Comparison of ENCODE assay signal across 24 cellular contexts in the genomic region with DNA sequence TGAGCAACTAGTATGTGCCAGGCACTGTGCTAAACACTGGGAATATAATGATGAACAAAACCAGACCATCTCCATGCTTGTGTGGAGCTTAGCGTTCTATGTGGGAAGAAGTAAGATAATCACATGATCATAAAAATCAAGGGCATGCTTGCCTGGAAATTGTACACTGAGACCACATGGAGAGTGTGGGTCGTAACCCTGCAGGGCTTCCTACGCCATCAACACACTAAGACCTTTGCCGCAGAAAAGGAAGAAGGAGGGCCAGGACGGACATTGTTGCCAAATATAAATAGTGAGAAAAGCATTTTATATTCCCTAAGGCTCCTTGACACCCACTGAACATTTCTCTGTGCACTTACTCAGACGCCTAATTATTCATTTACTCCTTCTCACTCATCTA.
"Had no signal": no experiment of that assay in that cellular context is flagged by ENCODE, and none has a peak within 500 bp of the region (broad histone marks: within the 10 kb centered on the region; RNA-seq: fewer than 3 reads in every experiment).

No MANE protein-coding gene starts in this region.

- H3K27me3 ChIP-seq: gastrocnemius medialis, neural progenitor cell, sigmoid colon had no signal

- H3K4me1 ChIP-seq: left lung, prostate gland had no signal

- H3K36me3 Mint-ChIP-seq: mesothelial cell of epicardium; naive B cell; neural progenitor cell; stimulated activated effector memory CD8-positive, alpha-beta T cell treated with anti-CD3 and anti-CD28 coated beads, Interleukin-12 subunit alpha, Interleukin-12 subunit beta, amount 100 ng/mL, for 72 hours; type B pancreatic cell had no signal

- H3K4me1 Mint-ChIP-seq: naive B cell; stimulated activated effector memory CD8-positive, alpha-beta T cell treated with anti-CD3 and anti-CD28 coated beads, Interleukin-12 subunit alpha, Interleukin-12 subunit beta, amount 100 ng/mL, for 72 hours had no signal

- H3K4me3 ChIP-seq: gastrocnemius medialis, left lung, mucosa of descending colon, neural progenitor cell, prostate gland, sigmoid colon, stomach, tibial artery had no signal

- ATAC-seq: gastrocnemius medialis; left lung; mucosa of descending colon; right cardiac atrium; stimulated activated effector memory CD8-positive, alpha-beta T cell treated with anti-CD3 and anti-CD28 coated beads, Interleukin-12 subunit alpha, Interleukin-12 subunit beta, amount 100 ng/mL, for 72 hours had no signal

- H3K27ac Mint-ChIP-seq: dendritic cell treated with granulocyte-macrophage colony-stimulating factor and Interleukin-4, amounts not matched to agents 40 ng/mL and 50 ng/mL, for 4 days; mesothelial cell of epicardium; nephron; neural progenitor cell; stimulated activated effector memory CD8-positive, alpha-beta T cell treated with anti-CD3 and anti-CD28 coated beads, Interleukin-12 subunit alpha, Interleukin-12 subunit beta, amount 100 ng/mL, for 72 hours; type B pancreatic cell had no signal

- H3K36me3 ChIP-seq: gastrocnemius medialis, left lung, neural progenitor cell, prostate gland, sigmoid colon, stomach, tibial artery had no signal

- H3K9me3 Mint-ChIP-seq: dendritic cell treated with granulocyte-macrophage colony-stimulating factor and Interleukin-4, amounts not matched to agents 40 ng/mL and 50 ng/mL, for 4 days; mesothelial cell of epicardium; neural progenitor cell; type B pancreatic cell had no signal

- H3K27ac ChIP-seq: gastrocnemius medialis, left lung, neural progenitor cell, prostate gland, sigmoid colon, stomach, tibial artery had no signal

- H3K9me3 ChIP-seq: gastrocnemius medialis, left lung, mucosa of descending colon, prostate gland, sigmoid colon, stomach had no signal

- DNase-seq: cerebellar nuclear complex; effector CD8-positive, alpha-beta T cell; erythroblast; foreskin fibroblast; gastrocnemius medialis; kidney; left lung; mesenchymal stem cell; mucosa of descending colon; naive B cell; right cardiac atrium; sigmoid colon; stimulated activated CD4-positive, alpha-beta T cell treated with anti-CD3 and anti-CD28 coated beads, Interleukin-2, amount 100 ng/mL, for 24 hours; stimulated activated CD4-positive, alpha-beta T cell treated with anti-CD3 and anti-CD28 coated beads, Interleukin-4, amount 100 ng/mL, for 24 hours; stimulated activated naive CD4-positive, alpha-beta T cell treated with Interleukin-2 at 50 U/mL for 16 hours; stomach; tibial artery had no signal

- H3K4me3 Mint-ChIP-seq: dendritic cell treated with granulocyte-macrophage colony-stimulating factor and Interleukin-4, amounts not matched to agents 40 ng/mL and 50 ng/mL, for 4 days; mesothelial cell of epicardium; naive B cell; nephron; neural progenitor cell; stimulated activated effector memory CD8-positive, alpha-beta T cell treated with anti-CD3 and anti-CD28 coated beads, Interleukin-12 subunit alpha, Interleukin-12 subunit beta, amount 100 ng/mL, for 72 hours; type B pancreatic cell had no signal
